23 cellular contexts compared by ENCODE assay signal in genomic region chr15:90974216-90974615, GRCh38.
"Had no signal": no experiment of that assay in that cellular context is flagged by ENCODE, and none has a peak within 500 bp of the region (broad histone marks: within the 10 kb centered on the region; RNA-seq: fewer than 3 reads in every experiment).

No MANE protein-coding gene starts in this region.

- H3K4me1 ChIP-seq: SJSA1 had no signal

- H3K9me3 ChIP-seq: MG63, SJSA1 had no signal

- DNase-seq: KBM-7, MG63, NCI-H1092, NCI-H1105 treated with DMSO at 0.1 percent for 48 hours, NCI-H1436, NCI-H187, NCI-H2029, NCI-H2081 treated with DMSO at 0.1 percent for 48 hours, NCI-H2171, NCI-H226, NCI-H446, NCI-H510A, NCI-H524 treated with DMSO at 0.1 percent for 48 hours, NCI-H69, NCI-H774, Right ventricle myocardium superior, RPMI8226, SIG-M5, SW 1271 had no signal

- H3K27me3 ChIP-seq: MG63, SJSA1 had no signal

- H3K4me1 Mint-ChIP-seq: IgD-negative memory B cell had no signal

- H3K9me3 Mint-ChIP-seq: IgD-negative memory B cell had no signal

- H3K4me3 ChIP-seq: MG63, SJSA1, SK-N-MC had no signal

- H3K4me3 Mint-ChIP-seq: IgD-negative memory B cell had no signal

- H3K27me3 Mint-ChIP-seq: IgD-negative memory B cell had no signal

- H3K27ac ChIP-seq: HL-60, SJSA1, SK-N-MC had no signal
